ENCODE assay signal across 8 cellular contexts in genomic region chr17:57868775-57869598, GRCh38. TPM values are rescaled to one million over a fixed set of nuclear protein-coding genes. Genes with fewer than 3 reads are reported as not detected.
DNase-seq lines count a peak whose midpoint lies in the region; ATAC-seq and TF ChIP-seq lines count a peak whose summit lies in the region.

No MANE protein-coding gene starts in this region.

- intact Hi-C loops in left colon (cut with DNase I, micrococcal nuclease) = loop anchor here in 1 of 2 donors (10.0 kb wide), 1 partner anchor 126 kb away; no protein-coding TSS in a partner anchor

- WGBS in HUES64 = 83% methylated on average over 17 of the region's 17 CpGs
- 58% methylated on average over 17 of the region's 17 CpGs for WGBS in suprapubic skin

- ATAC-seq in left colon = peak; percentile 49
- no peak for ATAC-seq in GM21576 (IDR thresholded peaks at IDR 0.05; ENCODE audit: unreplicated experiment)
- ATAC-seq in activated T-cell treated with anti-CD3 and anti-CD28 coated beads, Interleukin-2, amount 50 U/mL, for 72 hours (replicated peaks in 1 of 2) = no peak

- no peak overlapping the region for H3K4me3 Mint-ChIP-seq in activated T-cell treated with anti-CD3 and anti-CD28 coated beads, Interleukin-2, amount 50 U/mL, for 72 hours

- H3K27me3 Mint-ChIP-seq in activated T-cell treated with anti-CD3 and anti-CD28 coated beads, Interleukin-2, amount 50 U/mL, for 72 hours (ENCODE audit: low read depth) = peaks cover 14% of the 10 kb centered on the region

- H3K27ac Mint-ChIP-seq in activated T-cell treated with anti-CD3 and anti-CD28 coated beads, Interleukin-2, amount 50 U/mL, for 72 hours = no peak overlapping the region

- TF ChIP-seq CTCF in WERI-Rb-1 (IDR thresholded peaks at IDR 0.05; ENCODE audit: low read depth, low read length) (no peak), suprapubic skin (IDR thresholded peaks at IDR 0.05) (no peak)

- H3K4me1 ChIP-seq in HUES64 (ENCODE audit: insufficient read depth, low read length) = peaks cover 22% of the 10 kb centered on the region
- H3K4me1 ChIP-seq in suprapubic skin = peaks cover 48% of the 10 kb centered on the region

- no peaks in the 10 kb centered on the region for H3K9me3 Mint-ChIP-seq in activated T-cell treated with anti-CD3 and anti-CD28 coated beads, Interleukin-2, amount 50 U/mL, for 72 hours

- TF ChIP-seq EP300 in suprapubic skin (IDR thresholded peaks at IDR 0.05) = no peak

- no peak for TF ChIP-seq POLR2A in suprapubic skin (IDR thresholded peaks at IDR 0.05)

- H3K9ac ChIP-seq in HUES64 (ENCODE audit: low read depth, low read length) = no peak overlapping the region

- H3K27me3 ChIP-seq in HUES64 (ENCODE audit: insufficient read depth, low read length) (no peaks in the 10 kb centered on the region), WERI-Rb-1 (ENCODE audit: insufficient read depth, low read depth, severe bottlenecking) (no peaks in the 10 kb centered on the region), suprapubic skin (no peaks in the 10 kb centered on the region), MG63 (no peaks in the 10 kb centered on the region)

- H3K36me3 Mint-ChIP-seq in activated T-cell treated with anti-CD3 and anti-CD28 coated beads, Interleukin-2, amount 50 U/mL, for 72 hours (ENCODE audit: insufficient read depth in 2 of 2) = no peaks in the 10 kb centered on the region

- H3K4me1 Mint-ChIP-seq in activated T-cell treated with anti-CD3 and anti-CD28 coated beads, Interleukin-2, amount 50 U/mL, for 72 hours (ENCODE audit: low read depth) = peaks cover 11% of the 10 kb centered on the region

- no peak overlapping the region for H3K4me3 ChIP-seq in HUES64 (ENCODE audit: low read length)
- H3K4me3 ChIP-seq in WERI-Rb-1 (ENCODE audit: low read depth, low read length) = peak overlapping the region; percentile 31
- no peak overlapping the region for H3K4me3 ChIP-seq in suprapubic skin
- H3K4me3 ChIP-seq in MG63 = no peak overlapping the region

- H3K9me3 ChIP-seq in HUES64 (ENCODE audit: insufficient read depth, low read depth, low read length) = no peaks in the 10 kb centered on the region
- H3K9me3 ChIP-seq in WERI-Rb-1 (ENCODE audit: severe bottlenecking) = no peaks in the 10 kb centered on the region
- H3K9me3 ChIP-seq in suprapubic skin = no peaks in the 10 kb centered on the region
- H3K9me3 ChIP-seq in MG63 = peaks cover 4% of the 10 kb centered on the region; the same call in 1 of the 2 replicates

- H3K27ac ChIP-seq in HUES64 (ENCODE audit: low read depth, low read length) (0 out of 2 replicates have a peak overlapping the region, but pooled peaks have one; percentile 36), WERI-Rb-1 (peak overlapping the region; percentile 99), suprapubic skin (peak overlapping the region; percentile 68)

- DNase-seq in WERI-Rb-1 (no peak), left colon (no peak), suprapubic skin (ENCODE audit: low spot score in 2 of 2) (no peak), midbrain (lab: John Stamatoyannopoulos, UW) (no peak), MG63 (no peak)
- no peak for DNase-seq in activated T-cell treated with anti-CD3 and anti-CD28 coated beads, Interleukin-2, amount 50 U/mL, for 72 hours

- H3K36me3 ChIP-seq in HUES64 (ENCODE audit: insufficient read depth, low read length) (peaks cover 3% of the 10 kb centered on the region; the same call in 1 of the 2 replicates), WERI-Rb-1 (peaks cover 23% of the 10 kb centered on the region), suprapubic skin (peaks cover 16% of the 10 kb centered on the region), MG63 (peaks cover 79% of the 10 kb centered on the region)

RNA-seq across cellular contexts. Expression of gene MRPS23, which starts 19.1 kb away (rescaled TPM):
- polyA plus RNA-seq in HUES64 (2013, experiment 1 of 2) = 54.9 TPM
- polyA plus RNA-seq in HUES64 (2013, experiment 2 of 2) = 49.2 TPM
- total RNA-seq in left colon (10 to 100 TPM; 18.0 to 21.3 TPM), suprapubic skin (10 to 100 TPM in 3 of 4 donors, 1 to 10 TPM in 1; 7.4 to 15.2 (median 12.5) TPM)
- total RNA-seq in MG63 (2014; rRNA removed; shearing (Covaris generic); ENCODE audit: low replicate concordance) = 34.0 and 52.0 TPM in 2 replicates
- 10 to 100 TPM; 43.4 to 52.7 TPM for total RNA-seq in activated T-cell treated with anti-CD3 and anti-CD28 coated beads, Interleukin-2, amount 50 U/mL, for 72 hours

Comparison
In these comparisons a context has a peak if more than half of its experiments do, and no peak if none do; other contexts are left out.
1. H3K27ac ChIP-seq: peak in every context shown above with its lines; median percentile 99 in WERI-Rb-1; 68 in suprapubic skin; 36 in HUES64.